ENCODE assay signal across 37 cellular contexts in genomic region chr10:46237815-46238510, GRCh38. TPM values are rescaled to one million over a fixed set of nuclear protein-coding genes. Genes with fewer than 3 reads are reported as not detected.
DNase-seq lines count a peak whose midpoint lies in the region; FAIRE-seq and TF ChIP-seq lines count a peak whose summit lies in the region.
"Had no signal": no experiment of that assay in that cellular context is flagged by ENCODE, and none has a peak within 500 bp of the region (broad histone marks: within the 10 kb centered on the region; RNA-seq: fewer than 3 reads in every experiment).

No MANE protein-coding gene starts in this region.

- H3K4me1 Mint-ChIP-seq in activated CD4-positive, alpha-beta memory T cell treated with anti-CD3 and anti-CD28 coated beads for 36 hours (ENCODE audit: low read depth), result peaks cover 18% of the 10 kb centered on the region
- peaks cover 8% of the 10 kb centered on the region for H3K4me1 Mint-ChIP-seq in activated CD4-positive, alpha-beta memory T cell treated with anti-CD3 and anti-CD28 coated beads, Interleukin-2, amount 10 ng/mL, durations not matched to agents 7 days and 5 days
- peaks cover 25 to 64% (median 43%) of the 10 kb centered on the region in 3 donors for H3K4me1 Mint-ChIP-seq in CD8-positive, alpha-beta memory T cell
- no peaks in the 10 kb centered on the region for H3K4me1 Mint-ChIP-seq in osteocyte (ENCODE audit: unreplicated experiment)
- H3K4me1 Mint-ChIP-seq in immature natural killer cell, result peaks cover 0 to 6% of the 10 kb centered on the region in 2 donors
- H3K4me1 Mint-ChIP-seq: H9 had no signal

- no peak overlapping the region for H3K4me3 ChIP-seq in CD8-positive, alpha-beta memory T cell (ENCODE audit: low read length)
- no peak overlapping the region for H3K4me3 ChIP-seq in bronchial epithelial cell (ENCODE audit: low read depth, low read length)
- H3K4me3 ChIP-seq: MG63, PC-9, SK-N-MC had no signal

- no peak overlapping the region for H3K4me3 Mint-ChIP-seq in activated CD4-positive, alpha-beta memory T cell treated with anti-CD3 and anti-CD28 coated beads for 36 hours
- H3K4me3 Mint-ChIP-seq in activated CD4-positive, alpha-beta memory T cell treated with anti-CD3 and anti-CD28 coated beads, Interleukin-2, amount 10 ng/mL, durations not matched to agents 7 days and 5 days, result no peak overlapping the region
- no peak overlapping the region for H3K4me3 Mint-ChIP-seq in CD8-positive, alpha-beta memory T cell
- H3K4me3 Mint-ChIP-seq in osteocyte (ENCODE audit: unreplicated experiment), result no peak overlapping the region
- no peak overlapping the region for H3K4me3 Mint-ChIP-seq in immature natural killer cell
- H3K4me3 Mint-ChIP-seq: activated naive CD8-positive, alpha-beta T cell; H9; stimulated activated naive B cell treated with anti-CD40 and anti-IgM and Interleukin-4, amounts not matched to agents 10 μg/mL and 1 μg/mL and 100 μg/mL, for 72 hours had no signal

- H3K9me3 ChIP-seq in CD8-positive, alpha-beta memory T cell (ENCODE audit: low read length), result no peaks in the 10 kb centered on the region
- H3K9me3 ChIP-seq: MG63 had no signal

- peaks cover 5% of the 10 kb centered on the region for H3K36me3 ChIP-seq in CD8-positive, alpha-beta memory T cell (ENCODE audit: insufficient read depth, low read length)
- no peaks in the 10 kb centered on the region for H3K36me3 ChIP-seq in bronchial epithelial cell (ENCODE audit: control insufficient read depth, insufficient read depth, low read length)
- H3K36me3 ChIP-seq: MG63 had no signal

- H3K36me3 Mint-ChIP-seq in activated CD4-positive, alpha-beta memory T cell treated with anti-CD3 and anti-CD28 coated beads for 36 hours, result peaks cover 23% of the 10 kb centered on the region
- peaks cover 30% of the 10 kb centered on the region for H3K36me3 Mint-ChIP-seq in activated CD4-positive, alpha-beta memory T cell treated with anti-CD3 and anti-CD28 coated beads, Interleukin-2, amount 10 ng/mL, durations not matched to agents 7 days and 5 days (ENCODE audit: low read depth)
- H3K36me3 Mint-ChIP-seq in CD8-positive, alpha-beta memory T cell, result peaks cover 27 to 79% (median 37%) of the 10 kb centered on the region in 3 donors
- H3K36me3 Mint-ChIP-seq in osteocyte (ENCODE audit: unreplicated experiment) (no peaks in the 10 kb centered on the region), immature natural killer cell (no peaks in the 10 kb centered on the region)

- H3K27me3 Mint-ChIP-seq in activated CD4-positive, alpha-beta memory T cell treated with anti-CD3 and anti-CD28 coated beads for 36 hours, result no peaks in the 10 kb centered on the region
- H3K27me3 Mint-ChIP-seq in activated CD4-positive, alpha-beta memory T cell treated with anti-CD3 and anti-CD28 coated beads, Interleukin-2, amount 10 ng/mL, durations not matched to agents 7 days and 5 days, result no peaks in the 10 kb centered on the region
- no peaks in the 10 kb centered on the region for H3K27me3 Mint-ChIP-seq in CD8-positive, alpha-beta memory T cell
- H3K27me3 Mint-ChIP-seq in osteocyte (ENCODE audit: unreplicated experiment) (peaks cover 25% of the 10 kb centered on the region), immature natural killer cell (ENCODE audit: low read depth in 3 of 3) (peaks cover 6 to 9% (median 7%) of the 10 kb centered on the region in 3 donors)
- H3K27me3 Mint-ChIP-seq: activated naive CD8-positive, alpha-beta T cell; CD4-positive, alpha-beta memory T cell; stimulated activated naive B cell treated with anti-CD40 and anti-IgM and Interleukin-4, amounts not matched to agents 10 μg/mL and 1 μg/mL and 100 μg/mL, for 72 hours had no signal

- CTCF ChIA-PET in activated CD4-positive, alpha-beta memory T cell treated with anti-CD3 and anti-CD28 coated beads for 36 hours (lab: Charles Lee), result interaction anchor here (2.1 kb wide), 1 partner anchor 8 kb away, joined by 9 read pairs; no protein-coding TSS in a partner anchor
- CTCF ChIA-PET in activated CD4-positive, alpha-beta memory T cell treated with anti-CD3 and anti-CD28 coated beads, Interleukin-2, amount 10 ng/mL, durations not matched to agents 7 days and 5 days (lab: Charles Lee), result interaction anchor here (1.9 kb wide), 1 partner anchor 9 kb away, joined by 9 read pairs; no protein-coding TSS in a partner anchor
- CTCF ChIA-PET in CD8-positive, alpha-beta memory T cell (lab: Charles Lee), result no interaction called here

- H3K27ac Mint-ChIP-seq in activated CD4-positive, alpha-beta memory T cell treated with anti-CD3 and anti-CD28 coated beads for 36 hours, result no peak overlapping the region
- no peak overlapping the region for H3K27ac Mint-ChIP-seq in activated CD4-positive, alpha-beta memory T cell treated with anti-CD3 and anti-CD28 coated beads, Interleukin-2, amount 10 ng/mL, durations not matched to agents 7 days and 5 days
- peak overlapping the region in 5 of 8 donors; percentile 7 to 81 (median 68) for H3K27ac Mint-ChIP-seq in CD8-positive, alpha-beta memory T cell
- H3K27ac Mint-ChIP-seq in osteocyte (ENCODE audit: unreplicated experiment) (no peak overlapping the region), immature natural killer cell (no peak overlapping the region)
- H3K27ac Mint-ChIP-seq: activated naive CD8-positive, alpha-beta T cell; H9; stimulated activated naive B cell treated with anti-CD40 and anti-IgM and Interleukin-4, amounts not matched to agents 10 μg/mL and 1 μg/mL and 100 μg/mL, for 72 hours had no signal

- intact Hi-C loops in activated CD4-positive, alpha-beta memory T cell treated with anti-CD3 and anti-CD28 coated beads for 36 hours (cut with micrococcal nuclease), result loop anchor here (2.0 kb wide), 1 partner anchor 17 kb away; no protein-coding TSS in a partner anchor

- peak; percentile 2 for DNase-seq in activated CD4-positive, alpha-beta memory T cell treated with anti-CD3 and anti-CD28 coated beads for 36 hours
- no peak for DNase-seq in activated CD4-positive, alpha-beta memory T cell treated with anti-CD3 and anti-CD28 coated beads, Interleukin-2, amount 10 ng/mL, durations not matched to agents 7 days and 5 days
- no peak for DNase-seq in CD8-positive, alpha-beta memory T cell
- DNase-seq in bronchial epithelial cell (ENCODE audit: low read depth) (peak; percentile 64), osteocyte (ENCODE audit: extremely low spot score, unreplicated experiment) (peak; percentile 38), immature natural killer cell (no peak), T-helper 2 cell (no peak), NOMO-1 (lab: John Stamatoyannopoulos, UW; ENCODE audit: unreplicated experiment in 2 of 2) (no peak)
- DNase-seq: activated CD4-positive, CD25-positive, alpha-beta regulatory T cell; activated CD8-positive, alpha-beta memory T cell treated with anti-CD3 and anti-CD28 coated beads, Interleukin-2, amount 50 U/mL, for 4 hours; CD4-positive, alpha-beta memory T cell; cortex of kidney; effector memory CD4-positive, alpha-beta T cell; H9; KG1; kidney; MG63; midbrain; naive B cell; NCI-H1417; NCI-H2029; NCI-H526; nucleus accumbens; stimulated activated naive B cell treated with anti-CD40 and anti-IgM and Interleukin-4, amounts not matched to agents 10 μg/mL and 1 μg/mL and 100 μg/mL, for 72 hours had no signal

- FAIRE-seq in bronchial epithelial cell (lab: Jason Lieb, UNC), result no peak
- FAIRE-seq: GM12891, kidney, TTC549 had no signal

- no peak for TF ChIP-seq CTCF in bronchial epithelial cell (IDR thresholded peaks at IDR 0.05; ENCODE audit: insufficient read depth, low read length, severe bottlenecking)
- no peak for TF ChIP-seq CTCF in osteocyte (IDR thresholded peaks at IDR 0.05)

- no peaks in the 10 kb centered on the region for H3K27me3 ChIP-seq in CD8-positive, alpha-beta memory T cell (ENCODE audit: insufficient read depth, low read length, poor library complexity, severe bottlenecking)
- H3K27me3 ChIP-seq in bronchial epithelial cell (ENCODE audit: control insufficient read depth, insufficient read depth, low read length), result no peaks in the 10 kb centered on the region
- H3K27me3 ChIP-seq: MG63 had no signal

- peaks cover 18% of the 10 kb centered on the region for H3K9me3 Mint-ChIP-seq in activated CD4-positive, alpha-beta memory T cell treated with anti-CD3 and anti-CD28 coated beads for 36 hours
- peaks cover 11% of the 10 kb centered on the region for H3K9me3 Mint-ChIP-seq in activated CD4-positive, alpha-beta memory T cell treated with anti-CD3 and anti-CD28 coated beads, Interleukin-2, amount 10 ng/mL, durations not matched to agents 7 days and 5 days
- peaks cover 10 to 14% (median 13%) of the 10 kb centered on the region in 5 donors for H3K9me3 Mint-ChIP-seq in CD8-positive, alpha-beta memory T cell
- H3K9me3 Mint-ChIP-seq in osteocyte (ENCODE audit: unreplicated experiment), result peaks cover 6% of the 10 kb centered on the region
- H3K9me3 Mint-ChIP-seq in immature natural killer cell, result peaks cover 0 to 11% (median 8%) of the 10 kb centered on the region in 6 donors
- H3K9me3 Mint-ChIP-seq: H9 had no signal

- H3K4me1 ChIP-seq in CD8-positive, alpha-beta memory T cell (ENCODE audit: insufficient read depth, low read length), result peaks cover 8% of the 10 kb centered on the region

- H3K27ac ChIP-seq in CD8-positive, alpha-beta memory T cell (ENCODE audit: low read depth, low read length), result no peak overlapping the region
- H3K27ac ChIP-seq: 22Rv1, PC-9, SK-N-MC had no signal

- POLR2A ChIA-PET in activated CD4-positive, alpha-beta memory T cell treated with anti-CD3 and anti-CD28 coated beads for 36 hours (lab: Charles Lee), result no interaction called here
- POLR2A ChIA-PET in activated CD4-positive, alpha-beta memory T cell treated with anti-CD3 and anti-CD28 coated beads, Interleukin-2, amount 10 ng/mL, durations not matched to agents 7 days and 5 days (lab: Charles Lee), result no interaction called here
- POLR2A ChIA-PET in CD8-positive, alpha-beta memory T cell (lab: Charles Lee), result no interaction called here

RNA-seq across cellular contexts. Expression of gene ANTXRL, which starts 48.8 kb away (rescaled TPM):
- total RNA-seq in activated CD4-positive, alpha-beta memory T cell treated with anti-CD3 and anti-CD28 coated beads for 36 hours, result not detected
- not detected for total RNA-seq in activated CD4-positive, alpha-beta memory T cell treated with anti-CD3 and anti-CD28 coated beads, Interleukin-2, amount 10 ng/mL, durations not matched to agents 7 days and 5 days
- total RNA-seq in CD8-positive, alpha-beta memory T cell, result not detected
- not detected for polyA plus RNA-seq in CD8-positive, alpha-beta memory T cell
- total RNA-seq in bronchial epithelial cell (not detected in 2 replicates), osteocyte (not detected in 2 replicates)
- polyA plus RNA-seq in immature natural killer cell, result not detected
- total RNA-seq: CD4-positive, alpha-beta memory T cell; esophagus mucosa; fibroblast of villous mesenchyme; H9; liver; skeletal muscle tissue; T-helper 1 cell treated with Interleukin-12 subunit alpha and Interleukin-12 subunit beta and Interleukin-4 antibody, amounts not matched to agents 30 ng/mL and 1 ng/mL, for 36 hours; ureter had no signal
- polyA plus RNA-seq: aorta; CD4-positive, alpha-beta memory T cell had no signal

Comparison
In these comparisons a context has a peak if more than half of its experiments do, and no peak if none do; other contexts are left out.
1. DNase-seq: peak in activated CD4-positive, alpha-beta memory T cell treated with anti-CD3 and anti-CD28 coated beads for 36 hours (single experiment), bronchial epithelial cell (single experiment) and osteocyte (single experiment); none in activated CD4-positive, alpha-beta memory T cell treated with anti-CD3 and anti-CD28 coated beads, Interleukin-2, amount 10 ng/mL, durations not matched to agents 7 days and 5 days (single experiment), CD8-positive, alpha-beta memory T cell (0 of 5), immature natural killer cell (0 of 3), T-helper 2 cell (0 of 5) and NOMO-1 (0 of 2).
2. H3K27ac Mint-ChIP-seq: peak in CD8-positive, alpha-beta memory T cell (5 of 8); none in activated CD4-positive, alpha-beta memory T cell treated with anti-CD3 and anti-CD28 coated beads for 36 hours (single experiment), activated CD4-positive, alpha-beta memory T cell treated with anti-CD3 and anti-CD28 coated beads, Interleukin-2, amount 10 ng/mL, durations not matched to agents 7 days and 5 days (single experiment), osteocyte (single experiment) and immature natural killer cell (0 of 6).